15 cellular contexts compared by ENCODE assay signal in genomic region chr19:29323046-29323971, GRCh38.
"Had no signal": no experiment of that assay in that cellular context is flagged by ENCODE, and none has a peak within 500 bp of the region (broad histone marks: within the 10 kb centered on the region; RNA-seq: fewer than 3 reads in every experiment).

No MANE protein-coding gene starts in this region.

- H3K4me1 Mint-ChIP-seq: natural killer cell; stimulated activated naive B cell treated with anti-CD40 and anti-IgM and Interleukin-4, amounts not matched to agents 10 μg/mL and 1 μg/mL and 100 μg/mL, for 72 hours had no signal

- ATAC-seq: left cardiac atrium; lower lobe of right lung; stimulated activated naive B cell treated with anti-CD40 and anti-IgM and Interleukin-4, amounts not matched to agents 10 μg/mL and 1 μg/mL and 100 μg/mL, for 72 hours; upper lobe of right lung had no signal

- DNase-seq: activated CD4-positive, alpha-beta T cell treated with anti-CD3 and anti-CD28 coated beads, Interleukin-2, amount 50 U/mL, for 4 hours; activated naive CD4-positive, alpha-beta T cell treated with anti-CD3 and anti-CD28 coated beads for 36 hours; activated T-cell treated with anti-CD3 and anti-CD28 coated beads, Interleukin-2, amount 50 U/mL, for 24 hours; central memory CD4-positive, alpha-beta T cell; effector CD4-positive, alpha-beta T cell; left cardiac atrium; lower lobe of right lung; natural killer cell; stimulated activated naive B cell treated with anti-CD40 and anti-IgM and Interleukin-4, amounts not matched to agents 10 μg/mL and 1 μg/mL and 100 μg/mL, for 72 hours; upper lobe of right lung had no signal

- H3K36me3 Mint-ChIP-seq: brain, natural killer cell had no signal

- H3K27me3 Mint-ChIP-seq: brain had no signal

- H3K4me1 ChIP-seq: lower lobe of right lung, upper lobe of right lung had no signal

- H3K27ac Mint-ChIP-seq: activated naive CD4-positive, alpha-beta T cell treated with anti-CD3 and anti-CD28 coated beads for 36 hours; activated T-cell treated with anti-CD3 and anti-CD28 coated beads, Interleukin-2, amount 50 U/mL, for 24 hours; activated T-helper 2 cell treated with anti-CD3 and anti-CD28 coated beads, Interferon-gamma antibody, Interleukin-2, Interleukin-4, amounts not matched to agents 10 μg/mL and 5 μg/mL and 100 μg/mL, durations not matched to agents 14 hours and 24 hours and 36 hours; natural killer cell; stimulated activated naive B cell treated with anti-CD40 and anti-IgM and Interleukin-4, amounts not matched to agents 10 μg/mL and 1 μg/mL and 100 μg/mL, for 72 hours; T-helper 2 cell treated with Interferon-gamma antibody and Interleukin-4, amounts not matched to agents 5 μg/mL and 100 μg/mL, for 36 hours had no signal

- H3K9me3 Mint-ChIP-seq: activated T-helper 2 cell treated with anti-CD3 and anti-CD28 coated beads, Interferon-gamma antibody, Interleukin-2, Interleukin-4, amounts not matched to agents 10 μg/mL and 5 μg/mL and 100 μg/mL, durations not matched to agents 14 hours and 24 hours and 36 hours; natural killer cell; T-helper 2 cell treated with Interferon-gamma antibody and Interleukin-4, amounts not matched to agents 5 μg/mL and 100 μg/mL, for 36 hours had no signal

- H3K4me3 Mint-ChIP-seq: activated naive CD4-positive, alpha-beta T cell treated with anti-CD3 and anti-CD28 coated beads for 36 hours; activated T-cell treated with anti-CD3 and anti-CD28 coated beads, Interleukin-2, amount 50 U/mL, for 24 hours; brain; natural killer cell; stimulated activated naive B cell treated with anti-CD40 and anti-IgM and Interleukin-4, amounts not matched to agents 10 μg/mL and 1 μg/mL and 100 μg/mL, for 72 hours; T-helper 2 cell treated with Interferon-gamma antibody and Interleukin-4, amounts not matched to agents 5 μg/mL and 100 μg/mL, for 36 hours had no signal

- H3K9me3 ChIP-seq: lower lobe of right lung, thoracic aorta, upper lobe of right lung had no signal

- H3K27ac ChIP-seq: hepatocyte, lower lobe of right lung, thoracic aorta, upper lobe of right lung had no signal

- H3K27me3 ChIP-seq: hepatocyte, upper lobe of right lung had no signal

- H3K36me3 ChIP-seq: lower lobe of right lung, thoracic aorta, upper lobe of right lung had no signal

- H3K4me3 ChIP-seq: hepatocyte, lower lobe of right lung, thoracic aorta, upper lobe of right lung had no signal
